10 cellular contexts compared by ENCODE assay signal in genomic region chr4:113637363-113637762, GRCh38.
DNase-seq lines count a peak whose midpoint lies in the region; FAIRE-seq and TF ChIP-seq lines count a peak whose summit lies in the region.
"Had no signal": no experiment of that assay in that cellular context is flagged by ENCODE, and none has a peak within 500 bp of the region (broad histone marks: within the 10 kb centered on the region; RNA-seq: fewer than 3 reads in every experiment).

No MANE protein-coding gene starts in this region.

- no peaks in the 10 kb centered on the region for H3K9me3 ChIP-seq in mammary epithelial cell (replicated peaks; ENCODE audit: insufficient read depth, low read length)
- no peaks in the 10 kb centered on the region for H3K9me3 ChIP-seq in breast epithelium
- no peaks in the 10 kb centered on the region for H3K9me3 ChIP-seq in thyroid gland
- no peaks in the 10 kb centered on the region for H3K9me3 ChIP-seq in kidney (ENCODE audit: control insufficient read depth in 1 of 2, low read length in 2 of 2)
- H3K9me3 ChIP-seq: mucosa of descending colon had no signal

- H3K4me3 ChIP-seq in mammary epithelial cell (replicated peaks in 1 of 3; ENCODE audit: insufficient read depth in 1 of 3, low read depth in 2 of 3, low read length in 3 of 3) (no peak overlapping the region), breast epithelium (no peak overlapping the region), thyroid gland (replicated peaks in 1 of 3) (no peak overlapping the region), kidney (ENCODE audit: low read length in 2 of 2) (no peak overlapping the region)
- H3K4me3 ChIP-seq: mucosa of descending colon had no signal

- peak; percentile 17 for DNase-seq in mammary epithelial cell
- no peak for DNase-seq in breast epithelium (ENCODE audit: low spot score in 2 of 2)
- DNase-seq in NCI-H226, result peak; percentile 70
- no peak for DNase-seq in thyroid gland
- DNase-seq in epidermal melanocyte (ENCODE audit: insufficient read length, low spot score), result no peak
- DNase-seq in kidney, result no peak
- DNase-seq in mesenteric fat pad (ENCODE audit: low spot score), result no peak
- DNase-seq: NCI-H146 had no signal

- no peaks in the 10 kb centered on the region for H3K79me2 ChIP-seq in mammary epithelial cell (ENCODE audit: insufficient read depth, low read length)

- H4K20me1 ChIP-seq in mammary epithelial cell (ENCODE audit: insufficient read depth, low read length), result no peaks in the 10 kb centered on the region

- in situ Hi-C loops in mammary epithelial cell (cut with MboI; ENCODE audit: low sequenced_read_pairs in 2 of 2), result no loop called here

- no TSS peak for BruUV-seq in mammary epithelial cell (replicated peaks; lab: Mats Ljungman, UMichigan)

- no peak overlapping the region for H3K4me2 ChIP-seq in mammary epithelial cell (ENCODE audit: insufficient read depth, low read depth, low read length)

- no peaks in the 10 kb centered on the region for H3K36me3 ChIP-seq in mammary epithelial cell (ENCODE audit: insufficient read depth, low read length)
- no peaks in the 10 kb centered on the region for H3K36me3 ChIP-seq in breast epithelium
- no peaks in the 10 kb centered on the region for H3K36me3 ChIP-seq in thyroid gland
- no peaks in the 10 kb centered on the region for H3K36me3 ChIP-seq in kidney (ENCODE audit: control insufficient read depth in 1 of 2, insufficient read depth in 2 of 2, low read length in 2 of 2)

- H3K9ac ChIP-seq in mammary epithelial cell (ENCODE audit: insufficient read depth, low read length) (no peak overlapping the region), kidney (ENCODE audit: low read length in 2 of 2) (no peak overlapping the region)

- TF ChIP-seq CTCF in mammary epithelial cell (conservative IDR thresholded peaks at IDR 0.05 in 1 of 2, IDR thresholded peaks at IDR 0.05 in 1 of 2; ENCODE audit: extremely low read depth in 1 of 2, insufficient read depth in 1 of 2, low read depth in 1 of 2, low read length in 2 of 2), result no peak
- TF ChIP-seq CTCF in breast epithelium (IDR thresholded peaks at IDR 0.05), result no peak
- no peak for TF ChIP-seq CTCF in thyroid gland (IDR thresholded peaks at IDR 0.05)
- no peak for TF ChIP-seq CTCF in kidney (IDR thresholded peaks at IDR 0.05; ENCODE audit: borderline replicate concordance, extremely low read depth, insufficient read depth)

- FAIRE-seq in endometrium (lab: Jason Lieb, UNC) (peak; percentile 77), kidney (lab: Jason Lieb, UNC) (no peak)

- CTCF ChIA-PET in mammary epithelial cell (lab: Charles Lee; ENCODE audit: low non-redundant PET), result no interaction called here

- TF ChIP-seq POLR2A in breast epithelium (IDR thresholded peaks at IDR 0.05), result no peak
- TF ChIP-seq POLR2A in thyroid gland (IDR thresholded peaks at IDR 0.05), result no peak

- dilution Hi-C loops in mammary epithelial cell (cut with HindIII; ENCODE audit: low sequenced_read_pairs), result no loop called here

- H2AFZ ChIP-seq in mammary epithelial cell (ENCODE audit: low read depth, low read length), result no peak overlapping the region

- H3K4me1 ChIP-seq in mammary epithelial cell (ENCODE audit: insufficient read depth, low read length), result peaks cover 9% of the 10 kb centered on the region
- H3K4me1 ChIP-seq in breast epithelium, result peaks cover 0 to 4% of the 10 kb centered on the region in 2 donors
- peaks cover 39 to 41% of the 10 kb centered on the region in 2 donors for H3K4me1 ChIP-seq in thyroid gland
- no peaks in the 10 kb centered on the region for H3K4me1 ChIP-seq in kidney (ENCODE audit: control insufficient read depth in 1 of 2, insufficient read depth in 1 of 2, low read depth in 1 of 2, low read length in 2 of 2)

- no peak overlapping the region for H3K27ac ChIP-seq in mammary epithelial cell (ENCODE audit: insufficient read depth, low read depth, low read length)
- H3K27ac ChIP-seq in breast epithelium, result peak overlapping the region in 1 of 2 donors; percentile 29
- peak overlapping the region; percentile 77 to 91 (median 86) for H3K27ac ChIP-seq in thyroid gland
- no peak overlapping the region for H3K27ac ChIP-seq in kidney (ENCODE audit: low read depth in 2 of 2, low read length in 2 of 2)

- intact Hi-C loops in mammary epithelial cell (cut with micrococcal nuclease) (no loop called here), breast epithelium (cut with DNase I; ENCODE audit: low total_unique reads) (no loop called here), thyroid gland (cut with DNase I) (no loop called here), kidney (cut with DNase I) (no loop called here)

- H3K27me3 ChIP-seq in mammary epithelial cell (ENCODE audit: insufficient read depth, low read length) (no peaks in the 10 kb centered on the region), breast epithelium (no peaks in the 10 kb centered on the region), thyroid gland (no peaks in the 10 kb centered on the region)

- WGBS in mammary epithelial cell (ENCODE audit: low coverage, missing lambda C conversion rate), result 0% methylated on average over 1 of the region's 1 CpG
- WGBS in thyroid gland, 2 donors, result 4 to 11% methylated on average over 1 of the region's 1 CpG

Comparison
In these comparisons a context has a peak if more than half of its experiments do, and no peak if none do; other contexts are left out.
1. DNase-seq: peak in mammary epithelial cell (single experiment) and NCI-H226 (single experiment); none in breast epithelium (0 of 2), thyroid gland (0 of 2), epidermal melanocyte (single experiment), kidney (single experiment) and mesenteric fat pad (single experiment).
2. H3K27ac ChIP-seq: peak in thyroid gland (3 of 3); none in mammary epithelial cell (single experiment) and kidney (0 of 2).